In genomic region chr16:55805104-55805503, GRCh38 we compare ENCODE assay signal across 3 cellular contexts. TPM values are rescaled to one million over a fixed set of nuclear protein-coding genes. Genes with fewer than 3 reads are reported as not detected.
"Had no signal": no experiment of that assay in that cellular context is flagged by ENCODE, and none has a peak within 500 bp of the region (broad histone marks: within the 10 kb centered on the region; RNA-seq: fewer than 3 reads in every experiment).

No MANE protein-coding gene starts in this region.

RNA-seq across cellular contexts. Expression of gene CES1, which starts 27.8 kb away (rescaled TPM):
- total RNA-seq: PC-3, SJSA1 had no signal
- polyA plus RNA-seq: SK-N-SH had no signal
